11 cellular contexts compared by ENCODE assay signal in the genomic region with DNA sequence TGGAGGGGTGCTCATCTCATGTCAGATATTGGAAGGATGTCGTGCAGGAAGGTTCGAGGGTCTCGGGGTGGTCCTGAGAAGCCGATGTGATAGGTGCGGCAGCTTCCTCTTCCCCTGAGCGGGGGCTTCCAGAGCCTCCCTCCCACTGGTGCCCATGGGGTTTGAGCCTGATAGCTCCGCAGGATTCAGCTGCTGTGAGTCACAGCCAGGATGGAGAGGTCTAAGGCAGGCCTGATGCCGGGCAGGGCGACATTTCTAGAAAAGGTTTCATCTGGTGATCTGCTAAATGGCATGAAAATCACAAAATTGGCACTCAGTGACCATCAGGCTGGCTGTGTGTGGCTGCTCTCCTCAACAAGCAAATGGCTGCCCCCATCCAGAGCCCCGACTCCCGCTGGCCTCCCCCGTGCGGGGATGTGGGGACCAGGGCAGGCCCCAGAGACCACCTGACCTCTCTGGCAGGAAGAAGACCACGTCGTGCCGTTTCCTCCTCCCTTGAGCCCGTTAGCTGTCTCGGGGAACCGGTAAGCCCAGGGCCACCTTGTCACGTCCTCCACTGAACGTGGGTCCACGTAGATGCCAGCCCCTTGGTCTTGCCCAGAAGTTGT.
A peak's percentile ranks its signal among the peaks of the same experiment; 100 is the strongest.
DNase-seq lines count a peak whose midpoint lies in the region; ATAC-seq and TF ChIP-seq lines count a peak whose summit lies in the region.
"Had no signal": no experiment of that assay in that cellular context is flagged by ENCODE, and none has a peak within 500 bp of the region (broad histone marks: within the 10 kb centered on the region; RNA-seq: fewer than 3 reads in every experiment).

No MANE protein-coding gene starts in this region.

- H3K36me3 ChIP-seq in gastroesophageal sphincter (peaks cover 0 to 4% of the 10 kb centered on the region in 2 donors), subcutaneous abdominal adipose tissue (ENCODE audit: control insufficient read depth in 5 of 5, insufficient read depth in 5 of 5, low read length in 5 of 5) (peaks cover 0 to 15% (median 0%) of the 10 kb centered on the region in 5 donors)

- no peak overlapping the region for H3K4me3 ChIP-seq in gastroesophageal sphincter
- peak overlapping the region in 1 of 5 donors; percentile 6 for H3K4me3 ChIP-seq in subcutaneous abdominal adipose tissue (ENCODE audit: low read depth in 1 of 5, low read length in 5 of 5)

- H3K9me3 ChIP-seq in gastroesophageal sphincter (no peaks in the 10 kb centered on the region), subcutaneous abdominal adipose tissue (ENCODE audit: control insufficient read depth in 5 of 5, low read length in 5 of 5) (no peaks in the 10 kb centered on the region)

- H3K27ac ChIP-seq in gastroesophageal sphincter = peak overlapping the region in 3 of 4 donors; percentile 59 to 82 (median 82)
- H3K27ac ChIP-seq in subcutaneous abdominal adipose tissue (ENCODE audit: low read depth, low read length) = peak overlapping the region; percentile 29

- no peak overlapping the region for H3K4me3 Mint-ChIP-seq in activated naive CD4-positive, alpha-beta T cell treated with anti-CD3 and anti-CD28 coated beads, Interleukin-2, amount 50 U/mL, for 24 hours
- no peak overlapping the region for H3K4me3 Mint-ChIP-seq in activated naive CD4-positive, alpha-beta T cell treated with anti-CD3 and anti-CD28 coated beads, Interleukin-2, amount 10 ng/mL, durations not matched to agents 7 days and 5 days
- peak overlapping the region; percentile 32 for H3K4me3 Mint-ChIP-seq in activated naive CD8-positive, alpha-beta T cell treated with anti-CD3 and anti-CD28 coated beads, Interleukin-2, amount 10 ng/mL, durations not matched to agents 7 days and 5 days

- POLR2A ChIA-PET in activated naive CD8-positive, alpha-beta T cell treated with anti-CD3 and anti-CD28 coated beads, Interleukin-2, amount 10 ng/mL, durations not matched to agents 7 days and 5 days (lab: Charles Lee) = interaction anchor here (1.3 to 1.7 kb wide), 2 partner anchors 64 to 67 kb away, joined by 3 to 5 read pairs; no protein-coding TSS in a partner anchor

- no peak for TF ChIP-seq POLR2A in gastroesophageal sphincter (IDR thresholded peaks at IDR 0.05)

- peak overlapping the region; percentile 86 for H3K27ac Mint-ChIP-seq in activated naive CD4-positive, alpha-beta T cell treated with anti-CD3 and anti-CD28 coated beads, Interleukin-2, amount 50 U/mL, for 24 hours
- no peak overlapping the region for H3K27ac Mint-ChIP-seq in activated naive CD4-positive, alpha-beta T cell treated with anti-CD3 and anti-CD28 coated beads, Interleukin-2, amount 10 ng/mL, durations not matched to agents 7 days and 5 days
- no peak overlapping the region for H3K27ac Mint-ChIP-seq in activated naive CD8-positive, alpha-beta T cell treated with anti-CD3 and anti-CD28 coated beads, Interleukin-2, amount 10 ng/mL, durations not matched to agents 7 days and 5 days

- peaks cover 5% of the 10 kb centered on the region for H3K36me3 Mint-ChIP-seq in activated naive CD4-positive, alpha-beta T cell treated with anti-CD3 and anti-CD28 coated beads, Interleukin-2, amount 50 U/mL, for 24 hours
- H3K36me3 Mint-ChIP-seq in activated naive CD4-positive, alpha-beta T cell treated with anti-CD3 and anti-CD28 coated beads, Interleukin-2, amount 10 ng/mL, durations not matched to agents 7 days and 5 days = peaks cover 24% of the 10 kb centered on the region
- peaks cover 4% of the 10 kb centered on the region for H3K36me3 Mint-ChIP-seq in activated naive CD8-positive, alpha-beta T cell treated with anti-CD3 and anti-CD28 coated beads, Interleukin-2, amount 10 ng/mL, durations not matched to agents 7 days and 5 days

- no peak for TF ChIP-seq EP300 in gastroesophageal sphincter (IDR thresholded peaks at IDR 0.05)

- peaks cover 96% of the 10 kb centered on the region for H3K4me1 Mint-ChIP-seq in activated naive CD4-positive, alpha-beta T cell treated with anti-CD3 and anti-CD28 coated beads, Interleukin-2, amount 50 U/mL, for 24 hours
- peaks cover 95% of the 10 kb centered on the region for H3K4me1 Mint-ChIP-seq in activated naive CD4-positive, alpha-beta T cell treated with anti-CD3 and anti-CD28 coated beads, Interleukin-2, amount 10 ng/mL, durations not matched to agents 7 days and 5 days
- H3K4me1 Mint-ChIP-seq in activated naive CD8-positive, alpha-beta T cell treated with anti-CD3 and anti-CD28 coated beads, Interleukin-2, amount 10 ng/mL, durations not matched to agents 7 days and 5 days = peaks cover 46% of the 10 kb centered on the region

- 29 to 50% methylated on average over 2 to 9 of the region's 22 CpGs for WGBS in gastroesophageal sphincter (ENCODE audit: low coverage in 1 of 2), 2 donors

- H3K9me3 Mint-ChIP-seq in activated naive CD4-positive, alpha-beta T cell treated with anti-CD3 and anti-CD28 coated beads, Interleukin-2, amount 50 U/mL, for 24 hours = no peaks in the 10 kb centered on the region
- no peaks in the 10 kb centered on the region for H3K9me3 Mint-ChIP-seq in activated naive CD4-positive, alpha-beta T cell treated with anti-CD3 and anti-CD28 coated beads, Interleukin-2, amount 10 ng/mL, durations not matched to agents 7 days and 5 days
- no peaks in the 10 kb centered on the region for H3K9me3 Mint-ChIP-seq in activated naive CD8-positive, alpha-beta T cell treated with anti-CD3 and anti-CD28 coated beads, Interleukin-2, amount 10 ng/mL, durations not matched to agents 7 days and 5 days

- peak overlapping the region in 2 of 5 donors; percentile 9 to 12 for H3K9ac ChIP-seq in subcutaneous abdominal adipose tissue (ENCODE audit: low read length in 5 of 5)

- H3K27me3 ChIP-seq in gastroesophageal sphincter (no peaks in the 10 kb centered on the region), subcutaneous abdominal adipose tissue (ENCODE audit: control insufficient read depth in 5 of 5, insufficient read depth in 4 of 5, low read length in 5 of 5) (no peaks in the 10 kb centered on the region)

- no peak for ATAC-seq in activated naive CD8-positive, alpha-beta T cell treated with anti-CD3 and anti-CD28 coated beads, Interleukin-2, amount 10 ng/mL, durations not matched to agents 7 days and 5 days (ENCODE audit: low read depth)
- no peak for ATAC-seq in gastroesophageal sphincter

- CTCF ChIA-PET in activated naive CD4-positive, alpha-beta T cell treated with anti-CD3 and anti-CD28 coated beads, Interleukin-2, amount 10 ng/mL, durations not matched to agents 7 days and 5 days (lab: Charles Lee) = no interaction called here

- H3K4me1 ChIP-seq in gastroesophageal sphincter (peaks cover 7 to 100% (median 82%) of the 10 kb centered on the region in 3 donors), subcutaneous abdominal adipose tissue (ENCODE audit: control insufficient read depth in 5 of 5, insufficient read depth in 5 of 5, low read length in 5 of 5) (peaks cover 11 to 92% (median 76%) of the 10 kb centered on the region in 5 donors)

- no peak for TF ChIP-seq CTCF in gastroesophageal sphincter (IDR thresholded peaks at IDR 0.05)

- DNase-seq in activated naive CD4-positive, alpha-beta T cell treated with anti-CD3 and anti-CD28 coated beads, Interleukin-2, amount 10 ng/mL, durations not matched to agents 7 days and 5 days = no peak
- no peak for DNase-seq in activated naive CD8-positive, alpha-beta T cell treated with anti-CD3 and anti-CD28 coated beads, Interleukin-2, amount 10 ng/mL, durations not matched to agents 7 days and 5 days
- DNase-seq in NCI-H82 treated with DMSO at 0.1 percent for 48 hours (lab: John Stamatoyannopoulos, UW; ENCODE audit: unreplicated experiment) = no peak
- no peak for DNase-seq in amniotic stem cell (lab: John Stamatoyannopoulos, UW)
- no peak for DNase-seq in activated CD4-positive, alpha-beta T cell treated with anti-CD3 and anti-CD28 coated beads for 4 hours
- DNase-seq: Karpas-422, NCI-H2029 treated with DMSO at 0.1 percent for 48 hours, nucleus accumbens had no signal

- no peaks in the 10 kb centered on the region for H3K27me3 Mint-ChIP-seq in activated naive CD4-positive, alpha-beta T cell treated with anti-CD3 and anti-CD28 coated beads, Interleukin-2, amount 50 U/mL, for 24 hours
- no peaks in the 10 kb centered on the region for H3K27me3 Mint-ChIP-seq in activated naive CD4-positive, alpha-beta T cell treated with anti-CD3 and anti-CD28 coated beads, Interleukin-2, amount 10 ng/mL, durations not matched to agents 7 days and 5 days
- no peaks in the 10 kb centered on the region for H3K27me3 Mint-ChIP-seq in activated naive CD8-positive, alpha-beta T cell treated with anti-CD3 and anti-CD28 coated beads, Interleukin-2, amount 10 ng/mL, durations not matched to agents 7 days and 5 days
